1 cellular context compared by ENCODE assay signal in the genomic region with DNA sequence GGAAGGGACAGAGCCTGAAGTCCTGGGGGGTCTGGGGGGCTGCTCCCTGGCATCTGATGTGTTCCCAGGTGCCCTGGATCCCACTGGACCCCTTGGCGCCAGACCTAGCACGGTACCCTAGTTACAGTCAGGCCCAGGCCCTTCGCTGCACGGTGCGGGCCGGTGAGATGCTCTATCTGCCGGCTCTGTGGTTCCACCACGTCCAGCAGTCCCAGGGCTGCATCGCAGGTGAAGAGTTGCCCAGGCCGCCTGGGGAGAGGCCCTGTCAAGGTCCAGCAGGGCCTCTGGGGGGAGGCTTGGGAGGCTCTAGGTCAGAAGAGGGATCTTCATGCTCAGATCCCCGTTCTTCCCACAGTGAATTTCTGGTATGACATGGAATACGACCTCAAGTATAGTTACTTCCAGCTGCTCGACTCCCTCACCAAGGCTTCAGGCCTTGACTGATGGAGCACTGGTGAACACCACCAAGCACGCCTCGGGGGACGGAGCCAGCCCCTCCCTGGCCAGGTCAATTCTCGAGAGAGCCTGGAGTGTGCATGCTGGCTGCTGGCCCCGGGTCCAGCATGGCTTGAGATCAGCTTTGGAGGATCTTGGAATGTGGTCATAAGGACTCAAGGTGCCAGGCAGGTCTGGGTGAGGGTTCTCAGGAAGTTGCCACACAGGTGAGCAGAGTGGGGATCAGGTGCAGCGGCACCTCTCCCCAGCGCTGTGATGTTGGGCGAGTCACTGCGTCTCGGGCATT.
TF ChIP-seq lines count a peak whose summit lies in the region.

No MANE protein-coding gene starts in this region.

TF ChIP-seq in IMR-90, 13 proteins besides CTCF, POLR2A, EP300 and RAD21:
- TF ChIP-seq CHD1 (IDR thresholded peaks at IDR 0.05; ENCODE audit: low read depth, low read length) (no peak), MAFK (IDR thresholded peaks at IDR 0.05; ENCODE audit: low read depth, low read length) (no peak), CEBPB (IDR thresholded peaks at IDR 0.05; ENCODE audit: low read depth, low read length) (no peak), MAZ (IDR thresholded peaks at IDR 0.05; ENCODE audit: borderline replicate concordance, low read depth, low read length) (no peak), RCOR1 (IDR thresholded peaks at IDR 0.05; ENCODE audit: insufficient replicate concordance, low read length) (no peak), SMC3 (IDR thresholded peaks at IDR 0.05; ENCODE audit: low read depth, low read length) (no peak), FOS (IDR thresholded peaks at IDR 0.05; ENCODE audit: low read depth, low read length) (no peak)
- TF ChIP-seq, protein P1, sequence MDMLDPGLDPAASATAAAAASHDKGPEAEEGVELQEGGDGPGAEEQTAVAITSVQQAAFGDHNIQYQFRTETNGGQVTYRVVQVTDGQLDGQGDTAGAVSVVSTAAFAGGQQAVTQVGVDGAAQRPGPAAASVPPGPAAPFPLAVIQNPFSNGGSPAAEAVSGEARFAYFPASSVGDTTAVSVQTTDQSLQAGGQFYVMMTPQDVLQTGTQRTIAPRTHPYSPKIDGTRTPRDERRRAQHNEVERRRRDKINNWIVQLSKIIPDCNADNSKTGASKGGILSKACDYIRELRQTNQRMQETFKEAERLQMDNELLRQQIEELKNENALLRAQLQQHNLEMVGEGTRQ (IDR thresholded peaks at IDR 0.05; ENCODE audit: low read depth, low read length), result no peak
